1 cellular context compared by ENCODE assay signal in the genomic region with DNA sequence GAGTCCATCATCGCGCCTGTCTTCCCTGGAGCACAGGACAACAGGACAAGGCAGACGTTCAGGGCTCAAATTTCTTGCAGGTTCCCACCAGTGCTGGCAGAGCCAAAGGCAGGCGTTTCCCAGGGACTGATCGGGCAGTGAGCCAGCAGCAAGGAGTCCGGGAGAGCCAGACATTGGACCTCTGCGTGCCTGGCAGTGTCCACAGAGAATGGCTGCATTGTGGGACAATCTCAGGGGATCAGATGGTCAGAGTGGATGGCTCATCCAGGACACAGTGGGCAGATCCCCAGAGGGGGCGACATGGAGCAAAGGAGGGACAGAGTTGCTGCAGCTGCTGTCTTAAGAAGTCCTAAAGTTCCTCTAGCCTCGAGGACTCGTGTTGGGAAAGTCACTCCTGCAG.
TF ChIP-seq lines count a peak whose summit lies in the region.

No MANE protein-coding gene starts in this region.

TF ChIP-seq in GM23338, 12 proteins besides CTCF, POLR2A, EP300 and RAD21 (continued from another document):
- TF ChIP-seq, protein P1, sequence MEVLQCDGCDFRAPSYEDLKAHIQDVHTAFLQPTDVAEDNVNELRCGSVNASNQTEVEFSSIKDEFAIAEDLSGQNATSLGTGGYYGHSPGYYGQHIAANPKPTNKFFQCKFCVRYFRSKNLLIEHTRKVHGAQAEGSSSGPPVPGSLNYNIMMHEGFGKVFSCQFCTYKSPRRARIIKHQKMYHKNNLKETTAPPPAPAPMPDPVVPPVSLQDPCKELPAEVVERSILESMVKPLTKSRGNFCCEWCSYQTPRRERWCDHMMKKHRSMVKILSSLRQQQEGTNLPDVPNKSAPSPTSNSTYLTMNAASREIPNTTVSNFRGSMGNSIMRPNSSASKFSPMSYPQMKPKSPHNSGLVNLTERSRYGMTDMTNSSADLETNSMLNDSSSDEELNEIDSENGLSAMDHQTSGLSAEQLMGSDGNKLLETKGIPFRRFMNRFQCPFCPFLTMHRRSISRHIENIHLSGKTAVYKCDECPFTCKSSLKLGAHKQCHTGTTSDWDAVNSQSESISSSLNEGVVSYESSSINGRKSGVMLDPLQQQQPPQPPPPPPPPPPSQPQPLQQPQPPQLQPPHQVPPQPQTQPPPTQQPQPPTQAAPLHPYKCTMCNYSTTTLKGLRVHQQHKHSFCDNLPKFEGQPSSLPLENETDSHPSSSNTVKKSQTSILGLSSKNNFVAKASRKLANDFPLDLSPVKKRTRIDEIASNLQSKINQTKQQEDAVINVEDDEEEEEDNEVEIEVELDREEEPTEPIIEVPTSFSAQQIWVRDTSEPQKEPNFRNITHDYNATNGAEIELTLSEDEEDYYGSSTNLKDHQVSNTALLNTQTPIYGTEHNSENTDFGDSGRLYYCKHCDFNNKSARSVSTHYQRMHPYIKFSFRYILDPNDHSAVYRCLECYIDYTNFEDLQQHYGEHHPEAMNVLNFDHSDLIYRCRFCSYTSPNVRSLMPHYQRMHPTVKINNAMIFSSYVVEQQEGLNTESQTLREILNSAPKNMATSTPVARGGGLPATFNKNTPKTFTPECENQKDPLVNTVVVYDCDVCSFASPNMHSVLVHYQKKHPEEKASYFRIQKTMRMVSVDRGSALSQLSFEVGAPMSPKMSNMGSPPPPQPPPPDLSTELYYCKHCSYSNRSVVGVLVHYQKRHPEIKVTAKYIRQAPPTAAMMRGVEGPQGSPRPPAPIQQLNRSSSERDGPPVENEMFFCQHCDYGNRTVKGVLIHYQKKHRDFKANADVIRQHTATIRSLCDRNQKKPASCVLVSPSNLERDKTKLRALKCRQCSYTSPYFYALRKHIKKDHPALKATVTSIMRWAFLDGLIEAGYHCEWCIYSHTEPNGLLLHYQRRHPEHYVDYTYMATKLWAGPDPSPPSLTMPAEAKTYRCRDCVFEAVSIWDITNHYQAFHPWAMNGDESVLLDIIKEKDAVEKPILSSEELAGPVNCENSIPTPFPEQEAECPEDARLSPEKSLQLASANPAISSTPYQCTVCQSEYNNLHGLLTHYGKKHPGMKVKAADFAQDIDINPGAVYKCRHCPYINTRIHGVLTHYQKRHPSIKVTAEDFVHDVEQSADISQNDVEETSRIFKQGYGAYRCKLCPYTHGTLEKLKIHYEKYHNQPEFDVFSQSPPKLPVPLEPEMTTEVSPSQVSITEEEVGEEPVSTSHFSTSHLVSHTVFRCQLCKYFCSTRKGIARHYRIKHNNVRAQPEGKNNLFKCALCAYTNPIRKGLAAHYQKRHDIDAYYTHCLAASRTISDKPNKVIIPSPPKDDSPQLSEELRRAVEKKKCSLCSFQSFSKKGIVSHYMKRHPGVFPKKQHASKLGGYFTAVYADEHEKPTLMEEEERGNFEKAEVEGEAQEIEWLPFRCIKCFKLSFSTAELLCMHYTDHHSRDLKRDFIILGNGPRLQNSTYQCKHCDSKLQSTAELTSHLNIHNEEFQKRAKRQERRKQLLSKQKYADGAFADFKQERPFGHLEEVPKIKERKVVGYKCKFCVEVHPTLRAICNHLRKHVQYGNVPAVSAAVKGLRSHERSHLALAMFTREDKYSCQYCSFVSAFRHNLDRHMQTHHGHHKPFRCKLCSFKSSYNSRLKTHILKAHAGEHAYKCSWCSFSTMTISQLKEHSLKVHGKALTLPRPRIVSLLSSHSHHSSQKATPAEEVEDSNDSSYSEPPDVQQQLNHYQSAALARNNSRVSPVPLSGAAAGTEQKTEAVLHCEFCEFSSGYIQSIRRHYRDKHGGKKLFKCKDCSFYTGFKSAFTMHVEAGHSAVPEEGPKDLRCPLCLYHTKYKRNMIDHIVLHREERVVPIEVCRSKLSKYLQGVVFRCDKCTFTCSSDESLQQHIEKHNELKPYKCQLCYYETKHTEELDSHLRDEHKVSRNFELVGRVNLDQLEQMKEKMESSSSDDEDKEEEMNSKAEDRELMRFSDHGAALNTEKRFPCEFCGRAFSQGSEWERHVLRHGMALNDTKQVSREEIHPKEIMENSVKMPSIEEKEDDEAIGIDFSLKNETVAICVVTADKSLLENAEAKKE (CRISPR knock-in tag; IDR thresholded peaks at IDR 0.05): no peak
- TF ChIP-seq EZH2 (IDR thresholded peaks at IDR 0.05; ENCODE audit: low read depth, unreplicated experiment) (no peak), NANOG (IDR thresholded peaks at IDR 0.05; ENCODE audit: borderline replicate concordance) (no peak), ZNF331 (CRISPR knock-in tag; IDR thresholded peaks at IDR 0.05; ENCODE audit: low read depth) (no peak), CREB1 (CRISPR knock-in tag; IDR thresholded peaks at IDR 0.05; ENCODE audit: low read depth) (no peak), ZNF114 (CRISPR knock-in tag; IDR thresholded peaks at IDR 0.05) (no peak), POLR2AphosphoS5 (IDR thresholded peaks at IDR 0.05; ENCODE audit: low read depth) (no peak)
TF ChIP-seq in GM23338: peak in this region for 0.
